In the genomic region with DNA sequence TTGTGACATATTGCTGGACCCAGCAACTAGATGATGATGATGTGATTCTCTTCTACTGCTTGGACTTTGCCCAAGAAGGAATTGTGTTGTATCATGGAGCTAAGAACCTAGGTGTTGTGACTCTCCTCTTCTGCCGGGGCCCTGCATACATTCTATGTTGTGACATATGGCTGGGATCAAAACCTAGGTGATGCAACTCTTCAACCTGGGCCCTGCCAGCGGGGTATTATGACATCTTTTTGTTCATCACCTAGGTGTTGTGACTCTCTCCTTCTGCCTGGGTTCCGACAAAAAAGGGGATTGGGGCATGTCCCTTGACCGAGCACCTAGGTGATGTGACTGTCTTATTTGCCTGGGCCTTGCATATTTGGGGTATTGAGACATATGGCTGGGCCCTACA, we compare ENCODE assay signal across 8 cellular contexts. TPM values are rescaled to one million over a fixed set of nuclear protein-coding genes. Genes with fewer than 3 reads are reported as not detected.
"Had no signal": no experiment of that assay in that cellular context is flagged by ENCODE, and none has a peak within 500 bp of the region (broad histone marks: within the 10 kb centered on the region; RNA-seq: fewer than 3 reads in every experiment).

No MANE protein-coding gene starts in this region.

RNA-seq across cellular contexts. Expression of gene ZNF99, which starts 55.7 kb away (rescaled TPM):
- total RNA-seq: OCI-LY7, PC-3, PC-9, Peyer's patch, RPMI7951, SJCRH30, SJSA1, SK-MEL-5 had no signal
